10 cellular contexts compared by ENCODE assay signal in genomic region chr1:21779613-21780521, GRCh38. TPM values are rescaled to one million over a fixed set of nuclear protein-coding genes. Genes with fewer than 3 reads are reported as not detected.
DNase-seq lines count a peak whose midpoint lies in the region; ATAC-seq and TF ChIP-seq lines count a peak whose summit lies in the region.
"Had no signal": no experiment of that assay in that cellular context is flagged by ENCODE, and none has a peak within 500 bp of the region (broad histone marks: within the 10 kb centered on the region; RNA-seq: fewer than 3 reads in every experiment).

No MANE protein-coding gene starts in this region.

- H3K4me1 ChIP-seq in DOHH2 (ENCODE audit: control insufficient read depth, low read length): peaks cover 39% of the 10 kb centered on the region

- no peak overlapping the region for H3K27ac ChIP-seq in DOHH2 (ENCODE audit: low read depth, low read length)

- H3K4me1 Mint-ChIP-seq in activated CD4-positive, alpha-beta memory T cell treated with anti-CD3 and anti-CD28 coated beads for 36 hours (ENCODE audit: low read depth): peaks cover 48% of the 10 kb centered on the region
- peaks cover 15% of the 10 kb centered on the region for H3K4me1 Mint-ChIP-seq in nephron progenitor cell

- H3K4me3 Mint-ChIP-seq in activated CD4-positive, alpha-beta memory T cell treated with anti-CD3 and anti-CD28 coated beads for 36 hours: peak overlapping the region; percentile 74
- peak overlapping the region; percentile 55 for H3K4me3 Mint-ChIP-seq in nephron progenitor cell

- H4K20me1 ChIP-seq in DOHH2 (ENCODE audit: control insufficient read depth, insufficient read depth, low read depth, low read length): peaks cover 10% of the 10 kb centered on the region

- intact Hi-C loops in activated CD4-positive, alpha-beta memory T cell treated with anti-CD3 and anti-CD28 coated beads for 36 hours (cut with micrococcal nuclease): loop anchor here (1.0 to 5.0 kb wide), 3 partner anchors 14 to 603 kb away; partner anchors contain the start of gene EIF4G3

- peaks cover 12% of the 10 kb centered on the region for H3K36me3 Mint-ChIP-seq in activated CD4-positive, alpha-beta memory T cell treated with anti-CD3 and anti-CD28 coated beads for 36 hours
- peaks cover 40% of the 10 kb centered on the region for H3K36me3 Mint-ChIP-seq in nephron progenitor cell (ENCODE audit: low read depth)

- peak; percentile 76 for DNase-seq in activated CD4-positive, alpha-beta memory T cell treated with anti-CD3 and anti-CD28 coated beads for 36 hours
- DNase-seq in nephron progenitor cell (no peak), NCI-H345 (lab: John Stamatoyannopoulos, UW) (no peak), MV-4-11 (lab: John Stamatoyannopoulos, UW) (no peak), NCI-H146 (lab: John Stamatoyannopoulos, UW) (no peak), NCI-H128 (lab: John Stamatoyannopoulos, UW; ENCODE audit: unreplicated experiment) (no peak)
- DNase-seq: NCI-H748 treated with DMSO at 0.1 percent for 48 hours had no signal

- H3K9me3 ChIP-seq in DOHH2 (ENCODE audit: control insufficient read depth, insufficient read depth, low read length): no peaks in the 10 kb centered on the region

- H3K4me2 ChIP-seq in DOHH2 (ENCODE audit: low read length): peak overlapping the region; percentile 56

- H3K4me3 ChIP-seq in DOHH2 (ENCODE audit: low read length): peak overlapping the region; percentile 40

- H3K27me3 Mint-ChIP-seq in activated CD4-positive, alpha-beta memory T cell treated with anti-CD3 and anti-CD28 coated beads for 36 hours: no peaks in the 10 kb centered on the region
- peaks cover 7% of the 10 kb centered on the region for H3K27me3 Mint-ChIP-seq in nephron progenitor cell (ENCODE audit: low read depth, poor library complexity)

- 0 out of 2 replicates have a peak, but pooled peaks cover 5% of the 10 kb centered on the region for H3F3A ChIP-seq in DOHH2 (ENCODE audit: control insufficient read depth, insufficient read depth)

- H3K9me2 ChIP-seq in DOHH2 (replicated peaks; ENCODE audit: control insufficient read depth, low read length): no peaks in the 10 kb centered on the region

- H3K9me3 Mint-ChIP-seq in activated CD4-positive, alpha-beta memory T cell treated with anti-CD3 and anti-CD28 coated beads for 36 hours: peaks cover 3% of the 10 kb centered on the region
- peaks cover 23% of the 10 kb centered on the region for H3K9me3 Mint-ChIP-seq in nephron progenitor cell

- TF ChIP-seq CTCF in DOHH2 (IDR thresholded peaks at IDR 0.05; ENCODE audit: low read depth, low read length, poor library complexity, severe bottlenecking) (no peak), nephron progenitor cell (IDR thresholded peaks at IDR 0.05) (no peak)

- peak overlapping the region; percentile 95 for H3K27ac Mint-ChIP-seq in activated CD4-positive, alpha-beta memory T cell treated with anti-CD3 and anti-CD28 coated beads for 36 hours
- no peak overlapping the region for H3K27ac Mint-ChIP-seq in nephron progenitor cell

- H3K36me3 ChIP-seq in DOHH2 (ENCODE audit: control insufficient read depth, low read length): peaks cover 10% of the 10 kb centered on the region

- peak; percentile 25 for ATAC-seq in HG02798 (IDR thresholded peaks at IDR 0.05; ENCODE audit: poor library complexity, unreplicated experiment)

- H3K79me2 ChIP-seq in DOHH2 (ENCODE audit: control insufficient read depth, low read length): peaks cover 80% of the 10 kb centered on the region

- H3K27me3 ChIP-seq in DOHH2 (ENCODE audit: control insufficient read depth, low read length): no peaks in the 10 kb centered on the region

- CTCF ChIA-PET in activated CD4-positive, alpha-beta memory T cell treated with anti-CD3 and anti-CD28 coated beads for 36 hours (lab: Charles Lee): no interaction called here

- POLR2A ChIA-PET in activated CD4-positive, alpha-beta memory T cell treated with anti-CD3 and anti-CD28 coated beads for 36 hours (lab: Charles Lee): no interaction called here

RNA-seq across cellular contexts. Expression of gene USP48, which starts 3.1 kb away (rescaled TPM):
- total RNA-seq in activated CD4-positive, alpha-beta memory T cell treated with anti-CD3 and anti-CD28 coated beads for 36 hours: 10 to 100 TPM; 77.2 to 91.1 TPM

RNA-seq across cellular contexts. Expression of gene LDLRAD2, which starts 32.2 kb away (rescaled TPM):
- total RNA-seq in activated CD4-positive, alpha-beta memory T cell treated with anti-CD3 and anti-CD28 coated beads for 36 hours: not detected
- total RNA-seq: renal cortical epithelial cell had no signal
